ENCODE assay signal across 12 cellular contexts in the genomic region with DNA sequence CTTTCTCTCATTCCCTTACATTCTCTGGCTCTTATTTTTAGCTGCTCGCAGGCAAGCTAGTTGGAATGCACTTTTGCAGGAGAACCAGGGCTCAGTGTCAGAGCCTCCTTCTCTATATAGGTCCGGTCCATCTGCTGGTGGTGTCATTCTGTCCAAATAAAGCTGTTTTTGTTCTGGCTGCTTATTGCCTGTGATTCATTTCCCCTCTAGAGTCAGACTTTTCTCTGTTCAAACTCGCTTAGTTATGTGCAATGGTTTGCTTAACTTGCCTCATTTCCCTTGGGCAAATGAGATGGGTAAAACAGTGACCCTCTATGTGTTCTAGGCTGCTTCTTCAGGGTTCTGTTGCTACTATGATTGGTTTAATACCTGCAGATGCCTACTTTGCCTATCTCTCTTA. TPM values are rescaled to one million over a fixed set of nuclear protein-coding genes. Genes with fewer than 3 reads are reported as not detected.
DNase-seq lines count a peak whose midpoint lies in the region; FAIRE-seq and TF ChIP-seq lines count a peak whose summit lies in the region.
"Had no signal": no experiment of that assay in that cellular context is flagged by ENCODE, and none has a peak within 500 bp of the region (broad histone marks: within the 10 kb centered on the region; RNA-seq: fewer than 3 reads in every experiment).

No MANE protein-coding gene starts in this region.

- H3K79me2 ChIP-seq in endothelial cell of umbilical vein (ENCODE audit: control insufficient read depth, insufficient read depth, low read length) (peaks cover 16% of the 10 kb centered on the region), osteoblast (ENCODE audit: insufficient read depth, low read length) (peaks cover 20% of the 10 kb centered on the region)

- H3K4me3 ChIP-seq in endothelial cell of umbilical vein (replicated peaks in 1 of 3; ENCODE audit: insufficient read depth in 1 of 3, low read depth in 1 of 3, low read length in 3 of 3): no peak overlapping the region
- H3K4me3 ChIP-seq in osteoblast (ENCODE audit: insufficient read depth, low read length): no peak overlapping the region
- H3K4me3 ChIP-seq in uterus: no peak overlapping the region
- H3K4me3 ChIP-seq: gastrocnemius medialis, GM23338, lung, stomach had no signal

- H3K4me2 ChIP-seq in endothelial cell of umbilical vein (ENCODE audit: insufficient read depth, low read length): peak overlapping the region; percentile 56
- H3K4me2 ChIP-seq in osteoblast (ENCODE audit: insufficient read depth, low read length): peak overlapping the region; percentile 47
- H3K4me2 ChIP-seq: GM23338 had no signal

- DNase-seq in ELR (ENCODE audit: low read depth) (peak; percentile 89), RPMI7951 (ENCODE audit: low read depth) (peak; percentile 52), endothelial cell of umbilical vein (ENCODE audit: low read depth, low spot score) (peak; percentile 87), osteoblast (ENCODE audit: insufficient read length, low spot score, missing footprints) (peak; percentile 95), NCI-H510A (lab: John Stamatoyannopoulos, UW) (no peak), uterus (no peak)
- DNase-seq in activated CD4-positive, alpha-beta T cell treated with anti-CD3 and anti-CD28 coated beads, Interleukin-2, amount 50 U/mL, for 4 hours: no peak
- DNase-seq in activated CD4-positive, alpha-beta T cell treated with anti-CD3 and anti-CD28 coated beads, Interleukin-2, amount 50 U/mL, for 1 hour: no peak

- H3K27me3 ChIP-seq in endothelial cell of umbilical vein (ENCODE audit: control insufficient read depth in 2 of 2, insufficient read depth in 2 of 2, low read length in 2 of 2): no peaks in the 10 kb centered on the region
- H3K27me3 ChIP-seq in osteoblast (ENCODE audit: insufficient read depth, low read length): no peaks in the 10 kb centered on the region
- no peaks in the 10 kb centered on the region for H3K27me3 ChIP-seq in uterus
- H3K27me3 ChIP-seq: gastrocnemius medialis, stomach had no signal

- H3K9me3 ChIP-seq in endothelial cell of umbilical vein (replicated peaks; ENCODE audit: control insufficient read depth, insufficient read depth, low read length) (no peaks in the 10 kb centered on the region), osteoblast (ENCODE audit: low read depth, low read length) (no peaks in the 10 kb centered on the region), uterus (no peaks in the 10 kb centered on the region)
- H3K9me3 ChIP-seq: gastrocnemius medialis, stomach had no signal

- H3K4me1 ChIP-seq in endothelial cell of umbilical vein (ENCODE audit: control insufficient read depth, extremely low read depth, insufficient read depth, low read length) (peaks cover 35% of the 10 kb centered on the region), osteoblast (ENCODE audit: insufficient read depth, low read length) (peaks cover 26% of the 10 kb centered on the region), uterus (no peaks in the 10 kb centered on the region)

- no peaks in the 10 kb centered on the region for H3K9me1 ChIP-seq in endothelial cell of umbilical vein (replicated peaks; ENCODE audit: control insufficient read depth, extremely low read depth, insufficient read depth, low read length)

- no TSS peak for BruUV-seq in endothelial cell of umbilical vein (replicated peaks; lab: Mats Ljungman, UMichigan)

- TF ChIP-seq POLR2A in endothelial cell of umbilical vein (IDR thresholded peaks at IDR 0.05; ENCODE audit: low read depth, low read length) (no peak), uterus (IDR thresholded peaks at IDR 0.05) (no peak)

- CTCF ChIA-PET in endothelial cell of umbilical vein (lab: Charles Lee): interaction anchor here (0.8 to 5.6 kb wide), 17 partner anchors 9 to 226 kb away, joined by 3 to 89 read pairs (median 6); a partner anchor contains a TSS

- H3K9ac ChIP-seq in endothelial cell of umbilical vein (replicated peaks; ENCODE audit: extremely low read depth, insufficient read depth, low read length): peak overlapping the region; percentile 19

- no peak overlapping the region for H2AFZ ChIP-seq in endothelial cell of umbilical vein (ENCODE audit: low read depth, low read length)
- no peak overlapping the region for H2AFZ ChIP-seq in osteoblast (ENCODE audit: low read length)
- H2AFZ ChIP-seq: GM23338 had no signal

- H4K20me1 ChIP-seq in endothelial cell of umbilical vein (replicated peaks; ENCODE audit: control insufficient read depth, extremely low read depth, insufficient read depth, low read length): no peaks in the 10 kb centered on the region
- peaks cover 13% of the 10 kb centered on the region for H4K20me1 ChIP-seq in osteoblast (ENCODE audit: insufficient read depth, low read length)

- H3K36me3 ChIP-seq in endothelial cell of umbilical vein (ENCODE audit: control insufficient read depth in 2 of 2, extremely low read depth in 1 of 2, insufficient read depth in 2 of 2, low read length in 2 of 2) (peaks cover 25 to 31% of the 10 kb centered on the region in 2 experiments), osteoblast (ENCODE audit: insufficient read depth, low read length) (peaks cover 53% of the 10 kb centered on the region), uterus (no peaks in the 10 kb centered on the region)

- intact Hi-C loops in endothelial cell of umbilical vein (cut with micrococcal nuclease): no loop called here
- intact Hi-C loops in uterus (cut with DNase I; ENCODE audit: low total_unique reads): no loop called here

- dilution Hi-C loops in endothelial cell of umbilical vein (cut with MboI; ENCODE audit: extremely low pct_ligation_motif_present, low sequenced_read_pairs): no loop called here

- TF ChIP-seq CTCF in endothelial cell of umbilical vein (IDR thresholded peaks at IDR 0.05; ENCODE audit: extremely low read depth in 1 of 2, insufficient read depth in 1 of 2, low read depth in 1 of 2, low read length in 2 of 2) (no peak), osteoblast (IDR thresholded peaks at IDR 0.05; ENCODE audit: extremely low read depth, low read depth, low read length) (no peak), uterus (IDR thresholded peaks at IDR 0.05) (no peak)

- POLR2A ChIA-PET in endothelial cell of umbilical vein (lab: Charles Lee): interaction anchor here (0.9 to 1.0 kb wide), 2 partner anchors 9 to 79 kb away, joined by 3 read pairs; a partner anchor contains a TSS

- peak; percentile 95 for FAIRE-seq in endothelial cell of umbilical vein (lab: Jason Lieb, UNC)

- H3K27ac ChIP-seq in endothelial cell of umbilical vein (ENCODE audit: insufficient read depth, low read depth, low read length) (peak overlapping the region; percentile 61), osteoblast (ENCODE audit: low read depth, low read length) (peak overlapping the region; percentile 36), uterus (no peak overlapping the region)
- H3K27ac ChIP-seq: stomach had no signal

RNA-seq across cellular contexts. Expression of a gene that starts 2.9 kb away (rescaled TPM):
- 35.9 and 41.8 TPM in 2 replicates for total RNA-seq in RPMI7951 (2014; rRNA removed; shearing (Covaris generic))
- total RNA-seq in endothelial cell of umbilical vein (86.6 and 101 TPM in 2 replicates), osteoblast (50.3 and 53.0 TPM in 2 replicates), uterus (10 to 100 TPM in 3 of 4 donors, 1 to 10 TPM in 1; 4.1 to 54.6 (median 39.6) TPM)
- 94.2 and 94.3 TPM in 2 replicates for polyA plus RNA-seq in endothelial cell of umbilical vein
- polyA plus RNA-seq in endothelial cell of umbilical vein (2011; cell fraction: cytosol; rRNA removed): 85.9 and 89.8 TPM in 2 replicates
- polyA plus RNA-seq in endothelial cell of umbilical vein (2011; cell fraction: nucleus; rRNA removed): 206 and 214 TPM in 2 replicates
- polyA plus RNA-seq in endothelial cell of umbilical vein (2012): 69.0 and 80.7 TPM in 2 replicates
- 125 and 129 TPM in 2 replicates for polyA minus RNA-seq in endothelial cell of umbilical vein
- polyA minus RNA-seq in endothelial cell of umbilical vein (2011; cell fraction: cytosol; rRNA and poly(A)+ RNA removed): 68.2 TPM
- polyA minus RNA-seq in endothelial cell of umbilical vein (2011; cell fraction: nucleus; rRNA and poly(A)+ RNA removed): 85.9 and 108 TPM in 2 replicates

RNA-seq across cellular contexts. Expression of a gene that starts 15.8 kb away (rescaled TPM):
- 0.39 TPM in 1 of 2 replicates, not detected in the other for total RNA-seq in RPMI7951 (2014; rRNA removed; shearing (Covaris generic))
- total RNA-seq in endothelial cell of umbilical vein (0.48 TPM in 1 of 2 replicates, not detected in the other), osteoblast (under 0.01 TPM in 1 of 2 replicates, not detected in the other), uterus (not detected)
- polyA plus RNA-seq in endothelial cell of umbilical vein: 0.07 and 0.10 TPM in 2 replicates
- 0.04 TPM in 1 of 2 replicates, not detected in the other for polyA plus RNA-seq in endothelial cell of umbilical vein (2011; cell fraction: cytosol; rRNA removed)
- polyA plus RNA-seq in endothelial cell of umbilical vein (2011; cell fraction: nucleus; rRNA removed): 0.36 and 0.71 TPM in 2 replicates
- polyA plus RNA-seq in endothelial cell of umbilical vein (2012): not detected in 2 replicates
- 1.0 TPM in 1 of 2 replicates, not detected in the other for polyA minus RNA-seq in endothelial cell of umbilical vein
- not detected for polyA minus RNA-seq in endothelial cell of umbilical vein (2011; cell fraction: cytosol; rRNA and poly(A)+ RNA removed)
- polyA minus RNA-seq in endothelial cell of umbilical vein (2011; cell fraction: nucleus; rRNA and poly(A)+ RNA removed): 0.82 and 0.91 TPM in 2 replicates

RNA-seq across cellular contexts. Expression of a gene that starts 24.0 kb away (rescaled TPM):
- 87.1 and 93.9 TPM in 2 replicates for total RNA-seq in RPMI7951 (2014; rRNA removed; shearing (Covaris generic))
- total RNA-seq in endothelial cell of umbilical vein: 40.0 and 40.3 TPM in 2 replicates
- polyA plus RNA-seq in endothelial cell of umbilical vein: 106 and 114 TPM in 2 replicates
- polyA plus RNA-seq in endothelial cell of umbilical vein (2011; cell fraction: cytosol; rRNA removed): 94.7 and 115 TPM in 2 replicates
- polyA plus RNA-seq in endothelial cell of umbilical vein (2011; cell fraction: nucleus; rRNA removed): 22.1 and 26.6 TPM in 2 replicates
- 59.2 and 75.4 TPM in 2 replicates for polyA plus RNA-seq in endothelial cell of umbilical vein (2012)
- 47.8 and 48.2 TPM in 2 replicates for polyA minus RNA-seq in endothelial cell of umbilical vein
- 26.9 TPM for polyA minus RNA-seq in endothelial cell of umbilical vein (2011; cell fraction: cytosol; rRNA and poly(A)+ RNA removed)
- 13.0 and 16.5 TPM in 2 replicates for polyA minus RNA-seq in endothelial cell of umbilical vein (2011; cell fraction: nucleus; rRNA and poly(A)+ RNA removed)
- total RNA-seq in osteoblast: 29.0 and 29.8 TPM in 2 replicates
- total RNA-seq in uterus: 100 to 1,000 TPM in 1 of 4 donors, 10 to 100 TPM in 3; 14.3 to 121 (median 45.4) TPM

RNA-seq across cellular contexts. Expression of a gene that starts 30.6 kb away (rescaled TPM):
- 0.24 and 0.39 TPM in 2 replicates for total RNA-seq in RPMI7951 (2014; rRNA removed; shearing (Covaris generic))
- total RNA-seq in endothelial cell of umbilical vein: 0.53 and 0.55 TPM in 2 replicates
- polyA plus RNA-seq in endothelial cell of umbilical vein: 0.66 and 0.75 TPM in 2 replicates
- 0.32 and 0.56 TPM in 2 replicates for polyA plus RNA-seq in endothelial cell of umbilical vein (2011; cell fraction: cytosol; rRNA removed)
- polyA plus RNA-seq in endothelial cell of umbilical vein (2011; cell fraction: nucleus; rRNA removed): 1.4 and 1.8 TPM in 2 replicates
- polyA plus RNA-seq in endothelial cell of umbilical vein (2012): 1.1 and 1.2 TPM in 2 replicates
- polyA minus RNA-seq in endothelial cell of umbilical vein: 0.90 and 1.1 TPM in 2 replicates
- polyA minus RNA-seq in endothelial cell of umbilical vein (2011; cell fraction: cytosol; rRNA and poly(A)+ RNA removed): 3.4 TPM
- polyA minus RNA-seq in endothelial cell of umbilical vein (2011; cell fraction: nucleus; rRNA and poly(A)+ RNA removed): 0.58 and 0.67 TPM in 2 replicates
- 0.72 and 0.88 TPM in 2 replicates for total RNA-seq in osteoblast
- total RNA-seq in uterus: 1 to 10 TPM in 2 of 4 donors, not detected in 2; 3.5 to 5.6 TPM

Comparison
In these comparisons a context has a peak if more than half of its experiments do, and no peak if none do; other contexts are left out.
1. DNase-seq: peak in ELR (single experiment), RPMI7951 (single experiment), endothelial cell of umbilical vein (single experiment) and osteoblast (single experiment); none in NCI-H510A (single experiment), uterus (0 of 2), activated CD4-positive, alpha-beta T cell treated with anti-CD3 and anti-CD28 coated beads, Interleukin-2, amount 50 U/mL, for 4 hours (0 of 2) and activated CD4-positive, alpha-beta T cell treated with anti-CD3 and anti-CD28 coated beads, Interleukin-2, amount 50 U/mL, for 1 hour (single experiment).
2. H3K27ac ChIP-seq: peak in endothelial cell of umbilical vein (single experiment) and osteoblast (single experiment); none in uterus (0 of 2).